In genomic region chr9:132800038-132800648, GRCh38 we compare ENCODE assay signal across 8 cellular contexts.
DNase-seq lines count a peak whose midpoint lies in the region; ATAC-seq, FAIRE-seq and TF ChIP-seq lines count a peak whose summit lies in the region.

No MANE protein-coding gene starts in this region.

- H3K36me3 ChIP-seq in kidney epithelial cell (ENCODE audit: control insufficient read depth, insufficient read depth, low read length), result no peaks in the 10 kb centered on the region

- POLR2A ChIA-PET in A549 (lab: Yijun Ruan, JAX), result no interaction called here

- H3K27ac ChIP-seq in A549, result no peak overlapping the region

- TF ChIP-seq CTCF in A549 (IDR thresholded peaks at IDR 0.05) (peak; percentile 83), kidney epithelial cell (IDR thresholded peaks at IDR 0.05; ENCODE audit: insufficient read depth, low read length, poor library complexity, severe bottlenecking) (peak; percentile 79)

- H3K4me3 ChIP-seq in A549 (no peak overlapping the region), kidney epithelial cell (ENCODE audit: low read depth, low read length) (no peak overlapping the region)

- 20% methylated on average over 19 of the region's 22 CpGs for WGBS in A549 (ENCODE audit: missing lambda C conversion rate)

- ATAC-seq in A549 (peak; percentile 82 to 92), GM18511 (IDR thresholded peaks at IDR 0.05; ENCODE audit: unreplicated experiment) (no peak)

- no peak for TF ChIP-seq EP300 in A549 (IDR thresholded peaks at IDR 0.05)

- DNase-seq in A549 (ENCODE audit: low read depth in 1 of 2, low spot score in 1 of 2) (peak; percentile 51 to 81), GM19239 (ENCODE audit: insufficient read length, low spot score) (peak; percentile 67), NCI-H2196 treated with DMSO at 0.1 percent for 48 hours (lab: John Stamatoyannopoulos, UW; ENCODE audit: unreplicated experiment) (peak; percentile 79), kidney epithelial cell (ENCODE audit: low read depth) (no peak)
- peak; percentile 60 for DNase-seq in activated CD4-positive, CD25-positive, alpha-beta regulatory T cell treated with anti-CD3 and anti-CD28 coated beads, Interleukin-2, amount 50 U/mL, for 72 hours
- peak; percentile 63 for DNase-seq in central memory CD4-positive, alpha-beta T cell
- peak; percentile 71 for DNase-seq in stimulated activated CD4-positive, alpha-beta T cell treated with anti-CD3 and anti-CD28 coated beads, Interleukin-15, amount 100 ng/mL, for 24 hours

- H3K9me3 ChIP-seq in A549, result no peaks in the 10 kb centered on the region

- TF ChIP-seq RAD21 in A549 (conservative IDR thresholded peaks at IDR 0.05 in 1 of 2, IDR thresholded peaks at IDR 0.05 in 1 of 2), result peak; percentile 91 to 93

- 0 out of 3 replicates have a peak, but pooled peaks cover 3% of the 10 kb centered on the region for H3K4me1 ChIP-seq in A549

- FAIRE-seq in A549 (lab: Jason Lieb, UNC) (no peak), GM19239 (lab: Jason Lieb, UNC) (peak; percentile 90)

- CTCF ChIA-PET in A549 (lab: Yijun Ruan, JAX), result interaction anchor here (0.6 to 1.9 kb wide), 27 partner anchors 8 to 392 kb away, joined by 3 to 12 read pairs (median 4); no protein-coding TSS in a partner anchor

- TF ChIP-seq POLR2A in A549 (IDR thresholded peaks at IDR 0.05; ENCODE audit: low read length), result no peak

- peak overlapping the region; percentile 63 for H3K4me2 ChIP-seq in A549

- peaks cover 14% of the 10 kb centered on the region for H3K27me3 ChIP-seq in kidney epithelial cell (ENCODE audit: control insufficient read depth, insufficient read depth, low read length)

TF ChIP-seq in A549, 52 proteins besides CTCF, POLR2A, EP300 and RAD21:
- TF ChIP-seq SMC3 (IDR thresholded peaks at IDR 0.05) (peak; percentile 74), TFCP2L1 (CRISPR knock-in tag; IDR thresholded peaks at IDR 0.05) (no peak)
